Comparison of ENCODE assay signal across 22 cellular contexts in genomic region chr3:135924506-135924905, GRCh38. TPM values are rescaled to one million over a fixed set of nuclear protein-coding genes. Genes with fewer than 3 reads are reported as not detected.
A peak's percentile ranks its signal among the peaks of the same experiment; 100 is the strongest.
DNase-seq lines count a peak whose midpoint lies in the region; ATAC-seq, FAIRE-seq and TF ChIP-seq lines count a peak whose summit lies in the region.
"Had no signal": no experiment of that assay in that cellular context is flagged by ENCODE, and none has a peak within 500 bp of the region (broad histone marks: within the 10 kb centered on the region; RNA-seq: fewer than 3 reads in every experiment).

No MANE protein-coding gene starts in this region.

- no peaks in the 10 kb centered on the region for H3K9me3 Mint-ChIP-seq in activated CD4-positive, alpha-beta T cell treated with anti-CD3 and anti-CD28 coated beads, Interleukin-2, amount 10 ng/mL, durations not matched to agents 24 days and 14 days
- H3K9me3 Mint-ChIP-seq: CD8-positive, alpha-beta T cell had no signal

- TF ChIP-seq POLR2A in H1 (IDR thresholded peaks at IDR 0.05; ENCODE audit: control extremely low read depth in 1 of 2, low read depth in 2 of 2, low read length in 2 of 2) (no peak), gastrocnemius medialis (IDR thresholded peaks at IDR 0.05) (no peak)

- no peak overlapping the region for H3K4ac ChIP-seq in H1 (replicated peaks; ENCODE audit: insufficient read length, low read depth, low read length)
- H3K4ac ChIP-seq in trophoblast cell (ENCODE audit: low read depth, low read length), result no peak overlapping the region

- no peaks in the 10 kb centered on the region for H3K79me2 ChIP-seq in H1 (ENCODE audit: control insufficient read depth in 1 of 2, insufficient read depth in 2 of 2, low read length in 2 of 2)
- no peaks in the 10 kb centered on the region for H3K79me2 ChIP-seq in trophoblast cell (ENCODE audit: control insufficient read depth, insufficient read depth, low read length, poor library complexity)

- no peak overlapping the region for H3K18ac ChIP-seq in H1 (ENCODE audit: extremely low read depth, low read length)
- no peak overlapping the region for H3K18ac ChIP-seq in trophoblast cell (ENCODE audit: low read length)

- no peak overlapping the region; the same call in 1 of the 2 replicates for H2BK15ac ChIP-seq in H1 (ENCODE audit: low read length)

- H4K12ac ChIP-seq in trophoblast cell (ENCODE audit: low read depth, low read length), result no peak overlapping the region

- H3K27me3 ChIP-seq in H1 (replicated peaks in 1 of 4; ENCODE audit: control insufficient read depth in 3 of 4, extremely low read depth in 1 of 4, insufficient read depth in 3 of 4, low read length in 3 of 4) (no peaks in the 10 kb centered on the region), trophoblast cell (ENCODE audit: insufficient read depth, low read length) (no peaks in the 10 kb centered on the region), left ventricle myocardium inferior (ENCODE audit: low read depth) (no peaks in the 10 kb centered on the region), gastrocnemius medialis (no peaks in the 10 kb centered on the region)
- H3K27me3 ChIP-seq: BLaER1 had no signal

- no peaks in the 10 kb centered on the region for H3K36me3 ChIP-seq in H1 (ENCODE audit: control insufficient read depth in 2 of 4, insufficient read depth in 4 of 4, low read length in 3 of 4)
- no peaks in the 10 kb centered on the region for H3K36me3 ChIP-seq in trophoblast cell (ENCODE audit: control insufficient read depth in 1 of 2, insufficient read depth in 2 of 2, low read length in 2 of 2)
- H3K36me3 ChIP-seq in left ventricle myocardium inferior, result no peaks in the 10 kb centered on the region
- H3K36me3 ChIP-seq in gastrocnemius medialis, result no peaks in the 10 kb centered on the region
- H3K36me3 ChIP-seq: BLaER1 had no signal

- no peak overlapping the region for H2BK120ac ChIP-seq in H1 (replicated peaks; ENCODE audit: low read depth, low read length)
- H2BK120ac ChIP-seq in trophoblast cell (ENCODE audit: insufficient read depth, low read length, poor library complexity), result no peak overlapping the region

- DNase-seq in activated CD4-positive, alpha-beta T cell treated with anti-CD3 and anti-CD28 coated beads, Interleukin-2, amount 10 ng/mL, durations not matched to agents 24 days and 14 days, result peak; percentile 34
- DNase-seq in activated CD4-positive, alpha-beta T cell treated with anti-CD3 and anti-CD28 coated beads, Interleukin-2, amount 50 U/mL, for 1 hour, result no peak
- no peak for DNase-seq in H1 (ENCODE audit: low read depth in 1 of 2, low spot score in 2 of 2)
- DNase-seq in trophoblast cell, result peak; percentile 76 to 90
- no peak for DNase-seq in left ventricle myocardium inferior
- DNase-seq in gastrocnemius medialis, result no peak
- no peak for DNase-seq in stimulated activated CD4-positive, alpha-beta T cell treated with anti-CD3 and anti-CD28 coated beads, Interleukin-15, amount 100 ng/mL, for 24 hours
- DNase-seq: CD4-positive, CD25-positive, alpha-beta regulatory T cell; CD8-positive, alpha-beta T cell; DMS53; DMS79 treated with DMSO at 0.1 percent for 48 hours; GF-D8; GOT3; H7; HCEC 1CT had no signal

- H3K27ac Mint-ChIP-seq in activated CD4-positive, alpha-beta T cell treated with anti-CD3 and anti-CD28 coated beads, Interleukin-2, amount 10 ng/mL, durations not matched to agents 24 days and 14 days, result no peak overlapping the region
- H3K27ac Mint-ChIP-seq: B cell; CD4-positive, CD25-positive, alpha-beta regulatory T cell; CD8-positive, alpha-beta T cell had no signal

- no peak overlapping the region for H3K56ac ChIP-seq in H1 (replicated peaks; ENCODE audit: insufficient read length, low read depth, low read length)

- H4K91ac ChIP-seq in H1 (replicated peaks; ENCODE audit: insufficient read length, low read length) (no peak overlapping the region), trophoblast cell (ENCODE audit: low read depth, low read length) (no peak overlapping the region)

- no peak for FAIRE-seq in H1 (lab: Jason Lieb, UNC)
- FAIRE-seq: A204.1, GM12891, GM18507 had no signal

- H3K4me3 Mint-ChIP-seq in activated CD4-positive, alpha-beta T cell treated with anti-CD3 and anti-CD28 coated beads, Interleukin-2, amount 10 ng/mL, durations not matched to agents 24 days and 14 days, result no peak overlapping the region
- H3K4me3 Mint-ChIP-seq: B cell; CD4-positive, CD25-positive, alpha-beta regulatory T cell; CD8-positive, alpha-beta T cell had no signal

- H2AFZ ChIP-seq in H1 (ENCODE audit: low read length) (0 out of 2 replicates have a peak overlapping the region, but pooled peaks have one; percentile 25), trophoblast cell (ENCODE audit: insufficient read depth, low read length, poor library complexity) (no peak overlapping the region)

- H4K8ac ChIP-seq in H1 (ENCODE audit: extremely low read depth, insufficient read depth, low read length), result no peak overlapping the region
- H4K8ac ChIP-seq in trophoblast cell (ENCODE audit: low read depth, low read length), result no peak overlapping the region

- no peaks in the 10 kb centered on the region for H3K36me3 Mint-ChIP-seq in activated CD4-positive, alpha-beta T cell treated with anti-CD3 and anti-CD28 coated beads, Interleukin-2, amount 10 ng/mL, durations not matched to agents 24 days and 14 days (ENCODE audit: low read depth)
- H3K36me3 Mint-ChIP-seq: CD4-positive, CD25-positive, alpha-beta regulatory T cell; CD8-positive, alpha-beta T cell had no signal

- H3K4me3 ChIP-seq in H1 (ENCODE audit: extremely low read depth in 1 of 4, insufficient read depth in 2 of 4, low read depth in 3 of 4, low read length in 4 of 4) (no peak overlapping the region), trophoblast cell (ENCODE audit: low read depth, low read length) (no peak overlapping the region), left ventricle myocardium inferior (no peak overlapping the region), gastrocnemius medialis (no peak overlapping the region)
- H3K4me3 ChIP-seq: BLaER1 had no signal

- H2BK20ac ChIP-seq in H1 (ENCODE audit: low read length), result 0 out of 2 replicates have a peak overlapping the region, but pooled peaks have one; percentile 10

- H3K9ac ChIP-seq in H1 (replicated peaks in 1 of 4; ENCODE audit: extremely low read depth in 1 of 4, low read depth in 3 of 4, low read length in 3 of 4), result no peak overlapping the region
- no peak overlapping the region for H3K9ac ChIP-seq in trophoblast cell (ENCODE audit: low read length)
- H3K9ac ChIP-seq: BLaER1 had no signal

- WGBS in H1 (ENCODE audit: extremely low coverage in 1 of 2, insufficient coverage in 1 of 2, insufficient read length in 1 of 2, insufficient replicate concordance in 2 of 2, low coverage in 1 of 2, low lambda C conversion rate in 2 of 2, missing lambda C conversion rate in 1 of 2), 2 experiments, result 86% methylated on average over 1 of the region's 1 CpG; no CpG with 5 or more reads in 1 of the 2 experiments
- no CpG with 5 or more reads among the region's 1 CpG for WGBS in trophoblast cell (ENCODE audit: extremely low coverage, insufficient coverage, insufficient read length)

- H2BK5ac ChIP-seq in H1 (ENCODE audit: low read depth, low read length), result no peak overlapping the region
- no peak overlapping the region for H2BK5ac ChIP-seq in trophoblast cell (ENCODE audit: low read depth, low read length, poor library complexity)

- no peaks in the 10 kb centered on the region for H3K27me3 Mint-ChIP-seq in activated CD4-positive, alpha-beta T cell treated with anti-CD3 and anti-CD28 coated beads, Interleukin-2, amount 10 ng/mL, durations not matched to agents 24 days and 14 days

- H3K4me1 Mint-ChIP-seq in activated CD4-positive, alpha-beta T cell treated with anti-CD3 and anti-CD28 coated beads, Interleukin-2, amount 10 ng/mL, durations not matched to agents 24 days and 14 days, result no peaks in the 10 kb centered on the region
- H3K4me1 Mint-ChIP-seq: B cell; CD4-positive, CD25-positive, alpha-beta regulatory T cell had no signal

- no peak for TF ChIP-seq RAD21 in H1 (IDR thresholded peaks at IDR 0.05 in 1 of 2, conservative IDR thresholded peaks at IDR 0.05 in 1 of 2; ENCODE audit: low read depth in 2 of 2, low read length in 2 of 2)

- H3K79me1 ChIP-seq in H1 (ENCODE audit: low read depth, low read length) (no peaks in the 10 kb centered on the region), trophoblast cell (ENCODE audit: low read length) (no peaks in the 10 kb centered on the region)

- H2BK12ac ChIP-seq in H1 (ENCODE audit: low read depth, low read length) (no peak overlapping the region), trophoblast cell (ENCODE audit: low read length) (peak overlapping the region; percentile 28)

- intact Hi-C loops in activated CD4-positive, alpha-beta T cell treated with anti-CD3 and anti-CD28 coated beads, Interleukin-2, amount 10 ng/mL, durations not matched to agents 24 days and 14 days (cut with micrococcal nuclease), result loop anchor here (10.0 kb wide), 1 partner anchor 120 kb away; no protein-coding TSS in a partner anchor
- intact Hi-C loops in left ventricle myocardium inferior (cut with micrococcal nuclease) (no loop called here), gastrocnemius medialis (cut with DNase I; ENCODE audit: low total_unique reads) (no loop called here)

- in situ Hi-C loops in gastrocnemius medialis (cut with MboI; ENCODE audit: low sequenced_read_pairs in 4 of 4), result loop anchor here in 3 of 4 donors (5.0 kb wide), 2 partner anchors 113 to 118 kb away; no protein-coding TSS in a partner anchor

- H3K23ac ChIP-seq in H1 (ENCODE audit: insufficient read length) (no peak overlapping the region), trophoblast cell (ENCODE audit: low read length) (no peak overlapping the region)

- H2AK5ac ChIP-seq in H1 (ENCODE audit: low read depth, low read length) (no peak overlapping the region), trophoblast cell (ENCODE audit: low read length) (no peak overlapping the region)

- POLR2A ChIA-PET in H1 (lab: Charles Lee; ENCODE audit: partially characterized antibody), result no interaction called here

- H3K4me1 ChIP-seq in H1 (replicated peaks in 1 of 4; ENCODE audit: control insufficient read depth in 3 of 4, insufficient read depth in 4 of 4, low read length in 3 of 4) (peaks cover 0 to 2% (median 0%) of the 10 kb centered on the region in 4 experiments; a peak in 1 of 7 replicates), trophoblast cell (ENCODE audit: control insufficient read depth in 1 of 2, insufficient read depth in 2 of 2, low read length in 2 of 2) (peaks cover 2 to 5% of the 10 kb centered on the region in 2 experiments), left ventricle myocardium inferior (peaks cover 5% of the 10 kb centered on the region), gastrocnemius medialis (peaks cover 6 to 17% of the 10 kb centered on the region in 2 donors)
- H3K4me1 ChIP-seq: BLaER1 had no signal

- H3K9me3 ChIP-seq in H1 (ENCODE audit: insufficient read depth in 2 of 2, low read depth in 1 of 2, low read length in 1 of 2) (no peaks in the 10 kb centered on the region), trophoblast cell (ENCODE audit: insufficient read depth, low read depth, low read length) (no peaks in the 10 kb centered on the region), left ventricle myocardium inferior (replicated peaks) (no peaks in the 10 kb centered on the region), gastrocnemius medialis (no peaks in the 10 kb centered on the region)
- H3K9me3 ChIP-seq: BLaER1 had no signal

- no peak for TF ChIP-seq EP300 in H1 (IDR thresholded peaks at IDR 0.05; ENCODE audit: borderline replicate concordance in 1 of 2, low read depth in 2 of 2, low read length in 2 of 2)

- H3K27ac ChIP-seq in H1 (ENCODE audit: low read depth, low read length), result no peak overlapping the region
- H3K27ac ChIP-seq in trophoblast cell (ENCODE audit: low read depth, low read length), result no peak overlapping the region
- H3K27ac ChIP-seq in left ventricle myocardium inferior (replicated peaks), result no peak overlapping the region
- no peak overlapping the region for H3K27ac ChIP-seq in gastrocnemius medialis
- H3K27ac ChIP-seq: 22Rv1, BLaER1, C4-2B had no signal

- H3K23me2 ChIP-seq in H1 (ENCODE audit: low read depth, low read length), result no peaks in the 10 kb centered on the region; the same call in 1 of the 2 replicates

- H4K5ac ChIP-seq in H1 (ENCODE audit: insufficient read length, low read depth, low read length), result no peak overlapping the region

- CTCF ChIA-PET in H1 (lab: Charles Lee; ENCODE audit: partially characterized antibody), result interaction anchor here (1.8 to 11.1 kb wide), 2 partner anchors 47 to 118 kb away, joined by 3 to 125 read pairs; no protein-coding TSS in a partner anchor

- no peak for ATAC-seq in gastrocnemius medialis
- ATAC-seq: CD8-positive, alpha-beta T cell had no signal

- no peak overlapping the region for H3K14ac ChIP-seq in H1 (ENCODE audit: insufficient read length)
- H3K14ac ChIP-seq in trophoblast cell (ENCODE audit: low read length), result no peak overlapping the region

- H4K20me1 ChIP-seq in H1 (replicated peaks in 1 of 2; ENCODE audit: control insufficient read depth in 1 of 2, insufficient read depth in 2 of 2, low read length in 2 of 2), result no peaks in the 10 kb centered on the region
- H4K20me1 ChIP-seq: BLaER1 had no signal

- 0 out of 4 replicates have a peak overlapping the region, but pooled peaks of 1 of the 2 experiments have one; percentile 33 for H3K4me2 ChIP-seq in H1 (ENCODE audit: insufficient read depth in 1 of 2, low read depth in 2 of 2, low read length in 2 of 2)
- H3K4me2 ChIP-seq in trophoblast cell (ENCODE audit: low read length), result no peak overlapping the region
- H3K4me2 ChIP-seq: BLaER1 had no signal

- TF ChIP-seq CTCF in H1 (IDR thresholded peaks at IDR 0.05; ENCODE audit: control extremely low read depth in 1 of 3, insufficient read depth in 1 of 3, low read depth in 1 of 3, low read length in 3 of 3), result no peak
- TF ChIP-seq CTCF in left ventricle myocardium inferior (IDR thresholded peaks at IDR 0.05; ENCODE audit: borderline replicate concordance), result no peak
- no peak for TF ChIP-seq CTCF in gastrocnemius medialis (IDR thresholded peaks at IDR 0.05 in 4 of 5, conservative IDR thresholded peaks at IDR 0.05 in 1 of 5)

RNA-seq across cellular contexts. Expression of gene PPP2R3A, which starts 41.0 kb away (rescaled TPM):
- 0.28 and 0.49 TPM in 2 replicates for total RNA-seq in activated CD4-positive, alpha-beta T cell treated with anti-CD3 and anti-CD28 coated beads, Interleukin-2, amount 10 ng/mL, durations not matched to agents 24 days and 14 days
- total RNA-seq in H1 (2021; fragmentation: NEBNext Ultra II Directional; extraction: Animal tissue kit (Norgen Biotek cat#: 25700)), result 14.0 and 15.2 TPM in 2 replicates
- 2.9 and 4.1 TPM in 2 replicates for polyA plus RNA-seq in H1 (2011; rRNA removed)
- 5.1 TPM for polyA plus RNA-seq in H1 (2011; cell fraction: cytosol; rRNA removed)
- 7.8 TPM for polyA plus RNA-seq in H1 (2011; cell fraction: nucleus; rRNA removed)
- 7.0 to 10.9 TPM (median 8.4 TPM) in 4 replicates for polyA plus RNA-seq in H1 (2012, experiment 1 of 2)
- polyA plus RNA-seq in H1 (2012, experiment 2 of 2), result 0.41 TPM
- polyA plus RNA-seq in H1 (2013, experiment 1 of 2), result 8.2 TPM
- 7.4 TPM for polyA plus RNA-seq in H1 (2013, experiment 2 of 2)
- 35.0 and 41.2 TPM in 2 replicates for polyA minus RNA-seq in H1 (2011; rRNA and poly(A)+ RNA removed)
- 11.2 TPM for polyA minus RNA-seq in H1 (2011; cell fraction: cytosol; rRNA and poly(A)+ RNA removed)
- 45.9 TPM for polyA minus RNA-seq in H1 (2011; cell fraction: nucleus; rRNA and poly(A)+ RNA removed)
- polyA plus RNA-seq in trophoblast cell (2013), result 12.6 and 13.0 TPM in 2 replicates
- total RNA-seq in left ventricle myocardium inferior (94.9 TPM), gastrocnemius medialis (10 to 100 TPM; 16.8 to 30.3 (median 25.6) TPM)

Comparison
In these comparisons a context has a peak if more than half of its experiments do, and no peak if none do; other contexts are left out.
1. DNase-seq: peak in activated CD4-positive, alpha-beta T cell treated with anti-CD3 and anti-CD28 coated beads, Interleukin-2, amount 10 ng/mL, durations not matched to agents 24 days and 14 days (single experiment) and trophoblast cell (2 of 2); none in activated CD4-positive, alpha-beta T cell treated with anti-CD3 and anti-CD28 coated beads, Interleukin-2, amount 50 U/mL, for 1 hour (single experiment), H1 (0 of 2), left ventricle myocardium inferior (single experiment), gastrocnemius medialis (0 of 2) and stimulated activated CD4-positive, alpha-beta T cell treated with anti-CD3 and anti-CD28 coated beads, Interleukin-15, amount 100 ng/mL, for 24 hours (single experiment).
2. RNA of gene PPP2R3A, which starts 41.0 kb away (total RNA-seq): 94.9 TPM in left ventricle myocardium inferior (single experiment), 16.8 to 30.3 TPM in gastrocnemius medialis and 14.0 to 15.2 TPM in H1; 0.28 to 0.49 TPM in activated CD4-positive, alpha-beta T cell treated with anti-CD3 and anti-CD28 coated beads, Interleukin-2, amount 10 ng/mL, durations not matched to agents 24 days and 14 days; every median in the first group is over 10 times any median in the second.